In the genomic region with DNA sequence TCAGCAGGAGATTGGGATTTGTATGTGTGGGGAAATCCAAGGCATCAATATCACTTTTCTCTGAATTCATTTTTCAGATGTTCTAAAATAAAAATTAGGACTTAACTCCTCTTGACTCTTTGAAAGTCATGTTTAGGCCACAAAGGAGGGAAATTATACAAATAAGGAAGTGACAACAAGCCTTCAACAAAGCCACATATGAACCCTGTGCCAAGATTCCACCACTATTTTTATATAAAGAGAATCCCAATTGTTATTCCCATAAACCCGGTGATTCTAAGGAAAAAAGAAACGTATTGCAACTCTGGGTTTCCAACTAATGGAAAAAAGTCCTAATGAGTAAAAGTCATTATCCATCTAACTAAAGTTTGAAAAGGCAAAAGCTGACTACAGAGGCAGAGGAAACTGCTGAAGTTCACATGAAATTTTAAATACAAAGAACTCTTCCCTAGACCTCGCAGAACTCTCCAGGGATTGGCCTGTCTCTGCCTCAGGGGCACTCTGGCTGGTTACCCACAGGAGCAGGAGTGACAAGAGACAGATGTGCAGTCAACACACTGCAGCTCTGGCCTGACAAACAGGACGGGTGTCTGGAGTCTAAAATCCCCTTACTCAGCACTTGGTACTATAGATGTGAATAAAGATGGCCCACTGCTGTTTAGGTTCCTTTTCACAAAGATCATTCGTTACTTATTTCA, we compare ENCODE assay signal across 1 cellular context.
TF ChIP-seq lines count a peak whose summit lies in the region.

No MANE protein-coding gene starts in this region.

TF ChIP-seq in GM12878, 131 proteins besides CTCF, POLR2A, EP300 and RAD21 (continued from another document):
- TF ChIP-seq NR2C1 (IDR thresholded peaks at IDR 0.05): no peak
- TF ChIP-seq SUZ12 (IDR thresholded peaks at IDR 0.05; ENCODE audit: unreplicated experiment): no peak
- no peak for TF ChIP-seq MYB (IDR thresholded peaks at IDR 0.05; ENCODE audit: borderline replicate concordance, low read depth, low read length)
- TF ChIP-seq SMAD5 (IDR thresholded peaks at IDR 0.05; ENCODE audit: low read depth): no peak
- TF ChIP-seq MEF2B (IDR thresholded peaks at IDR 0.05; ENCODE audit: partially characterized antibody, poor library complexity, severe bottlenecking): peak; percentile 64
- peak; percentile 61; the same call in 1 of the 2 replicates for TF ChIP-seq SPI1 (IDR thresholded peaks at IDR 0.05; ENCODE audit: borderline replicate concordance, insufficient read depth, low read depth, low read length)
- no peak for TF ChIP-seq TCF7 (IDR thresholded peaks at IDR 0.05; ENCODE audit: borderline replicate concordance)
- no peak for TF ChIP-seq STAT1 (conservative IDR thresholded peaks at IDR 0.05)
- TF ChIP-seq BCLAF1 (IDR thresholded peaks at IDR 0.05): no peak
